ENCODE assay signal across 8 cellular contexts in genomic region chr17:77137886-77138285, GRCh38. TPM values are rescaled to one million over a fixed set of nuclear protein-coding genes. Genes with fewer than 3 reads are reported as not detected.
DNase-seq lines count a peak whose midpoint lies in the region; ATAC-seq, FAIRE-seq and TF ChIP-seq lines count a peak whose summit lies in the region.
"Not testable (repeated sequence)": the region's sequence is repeated elsewhere in the genome, so short reads cannot be mapped to it uniquely, and the experiment has no call there.

No MANE protein-coding gene starts in this region.

- not testable (repeated sequence) for H3K4me3 ChIP-seq in HCT116 (replicated peaks in 1 of 2; ENCODE audit: low read depth in 1 of 2, low read length in 2 of 2); esophagus squamous epithelium; HepG2 (replicated peaks in 1 of 3; ENCODE audit: insufficient read depth in 1 of 3, low read depth in 2 of 3, low read length in 3 of 3); upper lobe of right lung

- H2AFZ ChIP-seq in HCT116 (ENCODE audit: low read depth, low read length, poor library complexity, severe bottlenecking); HepG2 (ENCODE audit: low read length): not testable (repeated sequence)

- not testable (repeated sequence) for H3K9ac ChIP-seq in HCT116 (ENCODE audit: low read length); HepG2 (ENCODE audit: insufficient read depth, low read depth, low read length)

- H4K20me1 ChIP-seq in HCT116 (ENCODE audit: insufficient read depth); HepG2 (ENCODE audit: insufficient read depth, low read length): not testable (repeated sequence)

- FAIRE-seq in HepG2 (lab: Jason Lieb, UNC) = not testable (repeated sequence)

- 12 to 52% methylated on average over 3 of the region's 3 CpGs for WGBS in esophagus squamous epithelium, 2 donors
- WGBS in HepG2 (ENCODE audit: low lambda C conversion rate) = 53% methylated on average over 3 of the region's 3 CpGs

- RAD21 ChIA-PET in HCT116 (lab: Charles Lee; ENCODE audit: low non-redundant PET in 1 of 2, low total read pairs in 2 of 2, uncharacterized antibody in 2 of 2, unreplicated experiment in 2 of 2) = not testable (repeated sequence)

- intact Hi-C loops in HCT116 (cut with micrococcal nuclease); esophagus squamous epithelium (cut with DNase I); HepG2 (cut with micrococcal nuclease; ENCODE audit: unreplicated experiment); upper lobe of right lung (cut with DNase I): not testable (repeated sequence)

- not testable (repeated sequence) for H3K27me3 ChIP-seq in HCT116 (ENCODE audit: insufficient read depth, low read length); esophagus squamous epithelium; HepG2 (ENCODE audit: control insufficient read depth in 1 of 2, insufficient read depth in 2 of 2, low read length in 2 of 2); upper lobe of right lung

- peaks cover 7 to 10% of the 10 kb centered on the region in 2 experiments; a peak in 2 of 4 replicates for H3K9me3 ChIP-seq in HCT116 (ENCODE audit: control insufficient read depth in 1 of 2, insufficient read depth in 1 of 2, low read depth in 1 of 2, low read length in 2 of 2)
- H3K9me3 ChIP-seq in esophagus squamous epithelium; HepG2 (ENCODE audit: low read length); upper lobe of right lung: not testable (repeated sequence)

- not testable (repeated sequence) for TF ChIP-seq POLR2A in HCT116 (IDR thresholded peaks at IDR 0.05; ENCODE audit: borderline replicate concordance, extremely low read depth, insufficient read depth, insufficient read length); esophagus squamous epithelium (IDR thresholded peaks at IDR 0.05); HepG2 (IDR thresholded peaks at IDR 0.05; ENCODE audit: insufficient read depth in 1 of 2, low read depth in 2 of 2, low read length in 2 of 2)

- H3K27ac ChIP-seq in HCT116 (ENCODE audit: low read depth, low read length); HepG2 (ENCODE audit: extremely low read length, insufficient read depth, low read length); upper lobe of right lung: not testable (repeated sequence)
- peak overlapping the region; percentile 48 to 98 (median 73) for H3K27ac ChIP-seq in esophagus squamous epithelium

- ATAC-seq in HCT116, HepG2, upper lobe of right lung: not testable (repeated sequence)

- TF ChIP-seq EP300 in HepG2 (IDR thresholded peaks at IDR 0.05; ENCODE audit: low read depth in 2 of 2, low read length in 2 of 2); HepG2 (CRISPR knock-in tag; IDR thresholded peaks at IDR 0.05; ENCODE audit: borderline replicate concordance): not testable (repeated sequence)

- peaks cover 13 to 28% of the 10 kb centered on the region in 2 experiments for H3K4me1 ChIP-seq in HCT116 (ENCODE audit: control insufficient read depth in 1 of 2, insufficient read depth in 2 of 2, low read length in 2 of 2)
- peaks cover 5 to 53% (median 17%) of the 10 kb centered on the region in 3 donors for H3K4me1 ChIP-seq in esophagus squamous epithelium
- peaks cover 36% of the 10 kb centered on the region for H3K4me1 ChIP-seq in HepG2 (ENCODE audit: insufficient read depth, low read length)
- H3K4me1 ChIP-seq in upper lobe of right lung = peaks cover 25% of the 10 kb centered on the region

- CTCF ChIA-PET in HCT116 (lab: Charles Lee); HepG2 (lab: Yijun Ruan, JAX; ENCODE audit: low intra/inter-chr PET ratio, low total read pairs): not testable (repeated sequence)

- H3K4me2 ChIP-seq in HCT116 (ENCODE audit: low read length) = 0 out of 2 replicates have a peak overlapping the region, but pooled peaks have one; percentile 7
- H3K4me2 ChIP-seq in HepG2 (ENCODE audit: low read depth, low read length) = 0 out of 2 replicates have a peak overlapping the region, but pooled peaks have one; percentile 9

- not testable (repeated sequence) for BruUV-seq in HCT116 (replicated peaks; lab: Mats Ljungman, UMichigan); HepG2 (replicated peaks; lab: Mats Ljungman, UMichigan)

- POLR2A ChIA-PET in HCT116 (lab: Charles Lee) (interaction anchor here (1.5 kb wide), 1 partner anchor 13 kb away, joined by 3 read pairs; no protein-coding TSS in a partner anchor), HepG2 (lab: Yijun Ruan, JAX) (interaction anchor here (0.9 to 1.4 kb wide), 2 partner anchors 16 to 149 kb away, joined by 4 read pairs; no protein-coding TSS in a partner anchor)

- not testable (repeated sequence) for TF ChIP-seq RAD21 in HCT116 (IDR thresholded peaks at IDR 0.05; ENCODE audit: low read depth); HepG2 (CRISPR knock-in tag; IDR thresholded peaks at IDR 0.05)

- not testable (repeated sequence) for H3K9me2 ChIP-seq in HCT116 (ENCODE audit: insufficient read depth)

- not testable (repeated sequence) for DNase-seq in HCT116 (ENCODE audit: low read depth, low spot score); esophagus squamous epithelium (lab: John Stamatoyannopoulos, UW); HepG2 (ENCODE audit: low spot score)
- peak; percentile 58 for DNase-seq in RPMI8226
- peak; percentile 60 to 71 for DNase-seq in activated CD4-positive, alpha-beta T cell treated with anti-CD3 and anti-CD28 coated beads, Interleukin-2, amount 50 U/mL, for 48 hours
- DNase-seq in activated naive CD4-positive, alpha-beta T cell treated with anti-CD3 and anti-CD28 coated beads, Interleukin-2, amount 50 U/mL, for 16 hours = peak; percentile 40
- peak; percentile 63 for DNase-seq in stimulated activated CD4-positive, alpha-beta T cell treated with anti-CD3 and anti-CD28 coated beads, Interleukin-15, amount 100 ng/mL, for 24 hours
- peak; percentile 58 for DNase-seq in upper lobe of right lung

- H3K36me3 ChIP-seq in HCT116 (ENCODE audit: control insufficient read depth in 1 of 2, insufficient read depth in 2 of 2, low read length in 2 of 2); esophagus squamous epithelium; HepG2 (replicated peaks in 1 of 2; ENCODE audit: control insufficient read depth in 1 of 2, insufficient read depth in 2 of 2, low read length in 2 of 2); upper lobe of right lung: not testable (repeated sequence)

- not testable (repeated sequence) for TF ChIP-seq CTCF in HCT116 (IDR thresholded peaks at IDR 0.05 in 2 of 3, conservative IDR thresholded peaks at IDR 0.05 in 1 of 3; ENCODE audit: borderline replicate concordance in 1 of 3, insufficient read depth in 1 of 3, low read depth in 2 of 3, low read length in 2 of 3); esophagus squamous epithelium (IDR thresholded peaks at IDR 0.05); HepG2 (CRISPR knock-in tag; IDR thresholded peaks at IDR 0.05); upper lobe of right lung (IDR thresholded peaks at IDR 0.05)

- H3K79me2 ChIP-seq in HCT116 (ENCODE audit: insufficient read depth, low read length) = peaks cover 16% of the 10 kb centered on the region
- H3K79me2 ChIP-seq in HepG2 (ENCODE audit: insufficient read depth, low read length) = peaks cover 17% of the 10 kb centered on the region

- in situ Hi-C loops in HepG2 (cut with HindIII; ENCODE audit: extremely low pct_ligation_motif_present, low pct_unique_long_range_greater_than_20kb) = not testable (repeated sequence)

RNA-seq across cellular contexts. Expression of gene SEC14L1, which starts 2.9 kb away (rescaled TPM):
- total RNA-seq in HCT116 (2021; ENCODE audit: unreplicated experiment) (59.7 TPM), esophagus squamous epithelium (10 to 100 TPM; 27.3 to 39.2 (median 32.8) TPM), HepG2 (2016; rRNA removed; fragmentation: Illumina TruSeq; extraction: Trizol) (43.9 and 62.5 TPM in 2 replicates), upper lobe of right lung (144 TPM)
- 31.2 and 34.2 TPM in 2 replicates for polyA plus RNA-seq in HCT116 (2012)
- 22.8 and 28.1 TPM in 2 replicates for total RNA-seq in HepG2 (2016; cell fraction: cytosol; rRNA removed; fragmentation: Illumina TruSeq; extraction: Trizol; ENCODE audit: low read depth)
- 51.1 and 57.5 TPM in 2 replicates for total RNA-seq in HepG2 (2016; cell fraction: insoluble cytoplasmic fraction; rRNA removed; fragmentation: Illumina TruSeq; extraction: Trizol)
- total RNA-seq in HepG2 (2016; cell fraction: membrane; rRNA removed; fragmentation: Illumina TruSeq; extraction: Trizol) = 75.8 and 78.7 TPM in 2 replicates
- 34.2 and 41.8 TPM in 2 replicates for total RNA-seq in HepG2 (2016; cell fraction: nucleus; rRNA removed; fragmentation: Illumina TruSeq; extraction: Trizol)
- 26.3 and 27.0 TPM in 2 replicates for polyA plus RNA-seq in HepG2 (2011; rRNA removed)
- 17.3 and 23.1 TPM in 2 replicates for polyA plus RNA-seq in HepG2 (2011; cell fraction: cytosol; rRNA removed)
- polyA plus RNA-seq in HepG2 (2011; cell fraction: nucleus; rRNA removed) = 30.8 and 49.2 TPM in 2 replicates
- polyA plus RNA-seq in HepG2 (2012) = 37.6 and 54.7 TPM in 2 replicates
- 30.8 and 38.2 TPM in 2 replicates for polyA plus RNA-seq in HepG2 (2016; cell fraction: cytosol; fragmentation: Illumina TruSeq; extraction: Trizol; ENCODE audit: low read depth)
- 57.4 and 67.9 TPM in 2 replicates for polyA plus RNA-seq in HepG2 (2016; cell fraction: insoluble cytoplasmic fraction; fragmentation: Illumina TruSeq; extraction: Trizol; ENCODE audit: low read depth)
- 55.3 and 57.7 TPM in 2 replicates for polyA plus RNA-seq in HepG2 (2016; cell fraction: membrane; fragmentation: Illumina TruSeq; extraction: Trizol; ENCODE audit: low read depth)
- polyA plus RNA-seq in HepG2 (2016; cell fraction: nucleus; fragmentation: Illumina TruSeq; extraction: Trizol; ENCODE audit: insufficient read depth, low read depth) = 56.1 and 65.2 TPM in 2 replicates
- polyA minus RNA-seq in HepG2 (2011; rRNA and poly(A)+ RNA removed; ENCODE audit: low replicate concordance) = 16.4 and 49.1 TPM in 2 replicates
- 23.7 and 34.8 TPM in 2 replicates for polyA minus RNA-seq in HepG2 (2011; cell fraction: cytosol; rRNA and poly(A)+ RNA removed)
- polyA minus RNA-seq in HepG2 (2011; cell fraction: nucleus; rRNA and poly(A)+ RNA removed) = 29.4 and 35.6 TPM in 2 replicates
